16 cellular contexts compared by ENCODE assay signal in genomic region chr4:165464338-165464737, GRCh38.
DNase-seq lines count a peak whose midpoint lies in the region; ATAC-seq and TF ChIP-seq lines count a peak whose summit lies in the region.
"Had no signal": no experiment of that assay in that cellular context is flagged by ENCODE, and none has a peak within 500 bp of the region (broad histone marks: within the 10 kb centered on the region; RNA-seq: fewer than 3 reads in every experiment).

No MANE protein-coding gene starts in this region.

- no peak overlapping the region for H2BK20ac ChIP-seq in IMR-90 (ENCODE audit: low read depth, low read length)

- CTCF ChIA-PET in IMR-90 (lab: Yijun Ruan, JAX), result interaction anchor here (1.1 kb wide), 1 partner anchor 334 kb away, joined by 5 read pairs; no protein-coding TSS in a partner anchor

- H3K18ac ChIP-seq in IMR-90 (ENCODE audit: low read depth, low read length), result no peak overlapping the region

- POLR2A ChIA-PET in IMR-90 (lab: Charles Lee; ENCODE audit: unreplicated experiment), result no interaction called here

- no peak for TF ChIP-seq POLR2A in IMR-90 (IDR thresholded peaks at IDR 0.05; ENCODE audit: low read depth, low read length)

- in situ Hi-C loops in IMR-90 (cut with MboI; ENCODE audit: low sequenced_read_pairs), result loop anchor here (5.0 kb wide), 2 partner anchors 107 to 332 kb away; no protein-coding TSS in a partner anchor

- H2BK120ac ChIP-seq in IMR-90 (ENCODE audit: low read depth, low read length), result no peak overlapping the region

- no peak for TF ChIP-seq RAD21 in IMR-90 (IDR thresholded peaks at IDR 0.05; ENCODE audit: low read length)

- no peak overlapping the region for H3K14ac ChIP-seq in IMR-90 (replicated peaks; ENCODE audit: low read depth, low read length)

- WGBS in IMR-90 (ENCODE audit: extremely low coverage in 2 of 2, insufficient read length in 1 of 2), 2 experiments, result no CpG with 5 or more reads among the region's 7 CpGs
- WGBS in psoas muscle, 3 donors, result 60 to 66% (median 63%) methylated on average over 7 of the region's 7 CpGs

- peak overlapping the region; percentile 37 for H2AK9ac ChIP-seq in IMR-90 (replicated peaks; ENCODE audit: low read depth, low read length, poor library complexity)

- H3K27me3 ChIP-seq in IMR-90 (ENCODE audit: control insufficient read depth, insufficient read depth, low read length) (no peaks in the 10 kb centered on the region), dorsolateral prefrontal cortex (no peaks in the 10 kb centered on the region), psoas muscle (ENCODE audit: insufficient read depth in 3 of 3, low read length in 2 of 3) (no peaks in the 10 kb centered on the region)
- H3K27me3 ChIP-seq: BE2C, esophagus squamous epithelium had no signal

- no peak overlapping the region for H3K27ac ChIP-seq in IMR-90 (ENCODE audit: insufficient read depth, low read length)
- H3K27ac ChIP-seq in dorsolateral prefrontal cortex, result peak overlapping the region in 39 of 59 donors; percentile 4 to 75 (median 53)
- no peak overlapping the region for H3K27ac ChIP-seq in psoas muscle
- H3K27ac ChIP-seq: 22Rv1, esophagus squamous epithelium, spleen had no signal

- no peak overlapping the region for H2BK5ac ChIP-seq in IMR-90 (ENCODE audit: low read depth, low read length, poor library complexity, severe bottlenecking)

- TF ChIP-seq CTCF in IMR-90 (conservative IDR thresholded peaks at IDR 0.05; ENCODE audit: low read depth, low read length) (no peak), dorsolateral prefrontal cortex (IDR thresholded peaks at IDR 0.05 in 54 of 56, conservative IDR thresholded peaks at IDR 0.05 in 2 of 56; ENCODE audit: low read depth in 1 of 56, partially characterized antibody in 56 of 56) (no peak), psoas muscle (IDR thresholded peaks at IDR 0.05) (no peak)

- DNase-seq in DMS 273 (lab: John Stamatoyannopoulos, UW; ENCODE audit: unreplicated experiment) (peak; percentile 54), DMS 273 treated with DMSO at 0.1 percent for 48 hours (lab: John Stamatoyannopoulos, UW) (no peak), IMR-90 (no peak), dorsolateral prefrontal cortex (peak in 1 of 10 donors; percentile 44), psoas muscle (no peak)
- DNase-seq: effector memory CD4-positive, alpha-beta T cell; esophagus squamous epithelium; glutamatergic neuron; spleen had no signal

- H3K9me3 ChIP-seq in IMR-90 (ENCODE audit: control insufficient read depth, insufficient read depth, low read length), result no peaks in the 10 kb centered on the region
- no peaks in the 10 kb centered on the region for H3K9me3 ChIP-seq in psoas muscle
- H3K9me3 ChIP-seq: BE2C, Caco-2, esophagus squamous epithelium, spleen had no signal

- H3K36me3 ChIP-seq in IMR-90 (ENCODE audit: control insufficient read depth, insufficient read depth, low read length) (no peaks in the 10 kb centered on the region), psoas muscle (ENCODE audit: insufficient read depth in 1 of 2, low read depth in 1 of 2) (no peaks in the 10 kb centered on the region)
- H3K36me3 ChIP-seq: BE2C, spleen had no signal

- no TSS peak for BruUV-seq in IMR-90 (replicated peaks; lab: Mats Ljungman, UMichigan)

- no peaks in the 10 kb centered on the region for H3K79me1 ChIP-seq in IMR-90 (ENCODE audit: low read depth in 1 of 2, low read length in 2 of 2)

- H3K4me3 ChIP-seq in IMR-90 (ENCODE audit: insufficient read depth, low read depth, low read length) (no peak overlapping the region), dorsolateral prefrontal cortex (peak overlapping the region in 1 of 59 donors; percentile 0), psoas muscle (no peak overlapping the region)
- H3K4me3 ChIP-seq: esophagus squamous epithelium, spleen had no signal

- no peak overlapping the region for H3K4ac ChIP-seq in IMR-90 (ENCODE audit: low read depth, low read length)

- no peak overlapping the region for H4K91ac ChIP-seq in IMR-90 (ENCODE audit: insufficient read depth, low read depth, low read length)

- H4K5ac ChIP-seq in IMR-90 (ENCODE audit: low read depth, low read length), result no peak overlapping the region

- H2BK15ac ChIP-seq in IMR-90 (ENCODE audit: low read depth, low read length), result no peak overlapping the region

- peak overlapping the region; percentile 23 for H2AFZ ChIP-seq in IMR-90 (replicated peaks; ENCODE audit: low read length, poor library complexity)

- no peak overlapping the region for H3K9ac ChIP-seq in IMR-90 (ENCODE audit: low read depth, low read length)

- H4K20me1 ChIP-seq in IMR-90 (ENCODE audit: insufficient read depth, low read length), result no peaks in the 10 kb centered on the region

- H3K4me1 ChIP-seq in IMR-90 (ENCODE audit: control insufficient read depth, insufficient read depth, low read length) (no peaks in the 10 kb centered on the region; the same call in 1 of the 2 replicates), psoas muscle (no peaks in the 10 kb centered on the region)
- H3K4me1 ChIP-seq: BE2C had no signal

- dilution Hi-C loops in IMR-90 (cut with HindIII; ENCODE audit: low sequenced_read_pairs, unreplicated experiment), result loop anchor here (25.0 kb wide), 1 partner anchor 327 kb away; no protein-coding TSS in a partner anchor

- H2AK5ac ChIP-seq in IMR-90 (ENCODE audit: low read depth, low read length), result no peak overlapping the region

- ATAC-seq in GM18511 (IDR thresholded peaks at IDR 0.05; ENCODE audit: unreplicated experiment), result peak; percentile 6
- no peak for ATAC-seq in IMR-90 (ENCODE audit: low read depth)
- no peak for ATAC-seq in HG03095 (IDR thresholded peaks at IDR 0.05; ENCODE audit: unreplicated experiment)
- no peak for ATAC-seq in GM21576 (IDR thresholded peaks at IDR 0.05; ENCODE audit: unreplicated experiment)
- ATAC-seq in psoas muscle, result no peak
- ATAC-seq: Right ventricle myocardium inferior had no signal

- intact Hi-C loops in IMR-90 (cut with micrococcal nuclease) (loop anchor here (5.0 kb wide), 1 partner anchor 352 kb away; the partner anchor contains the start of gene TMEM192), dorsolateral prefrontal cortex (cut with DNase I) (loop anchor here (1.0 to 10.0 kb wide), 5 partner anchors 107 to 333 kb away; partner anchors contain the start of gene KLHL2 (in 1 of the 2)), psoas muscle (cut with DNase I) (loop anchor here (5.0 to 10.0 kb wide), 2 partner anchors 110 to 332 kb away; no protein-coding TSS in a partner anchor)

- no peak overlapping the region for H3K23ac ChIP-seq in IMR-90 (ENCODE audit: low read depth, low read length)

- no peaks in the 10 kb centered on the region for H3K9me1 ChIP-seq in IMR-90 (ENCODE audit: insufficient read depth, low read length)

- H4K8ac ChIP-seq in IMR-90 (ENCODE audit: low read depth in 2 of 2, low read length in 2 of 2), result no peak overlapping the region

- no peak overlapping the region for H3K4me2 ChIP-seq in IMR-90 (ENCODE audit: low read depth, low read length)

- no peak overlapping the region for H3K56ac ChIP-seq in IMR-90 (ENCODE audit: extremely low read depth, insufficient read depth, low read length)

TF ChIP-seq in IMR-90, 13 proteins besides CTCF, POLR2A, EP300 and RAD21:
- TF ChIP-seq USF2 (IDR thresholded peaks at IDR 0.05; ENCODE audit: low read depth, low read length) (no peak), CHD1 (IDR thresholded peaks at IDR 0.05; ENCODE audit: low read depth, low read length) (no peak), MAFK (IDR thresholded peaks at IDR 0.05; ENCODE audit: low read depth, low read length) (no peak), CEBPB (IDR thresholded peaks at IDR 0.05; ENCODE audit: low read depth, low read length) (no peak), MXI1 (IDR thresholded peaks at IDR 0.05; ENCODE audit: borderline replicate concordance, low read depth, low read length) (no peak), RFX5 (IDR thresholded peaks at IDR 0.05; ENCODE audit: low read depth, low read length) (no peak), SMC3 (IDR thresholded peaks at IDR 0.05; ENCODE audit: low read depth, low read length) (no peak), MAZ (IDR thresholded peaks at IDR 0.05; ENCODE audit: borderline replicate concordance, low read depth, low read length) (no peak), RCOR1 (IDR thresholded peaks at IDR 0.05; ENCODE audit: insufficient replicate concordance, low read length) (no peak), NFE2L2 (IDR thresholded peaks at IDR 0.05; ENCODE audit: low read depth, low read length) (no peak), FOS (IDR thresholded peaks at IDR 0.05; ENCODE audit: low read depth, low read length) (no peak), BHLHE40 (IDR thresholded peaks at IDR 0.05; ENCODE audit: low read depth, low read length) (no peak)
- TF ChIP-seq, protein P1, sequence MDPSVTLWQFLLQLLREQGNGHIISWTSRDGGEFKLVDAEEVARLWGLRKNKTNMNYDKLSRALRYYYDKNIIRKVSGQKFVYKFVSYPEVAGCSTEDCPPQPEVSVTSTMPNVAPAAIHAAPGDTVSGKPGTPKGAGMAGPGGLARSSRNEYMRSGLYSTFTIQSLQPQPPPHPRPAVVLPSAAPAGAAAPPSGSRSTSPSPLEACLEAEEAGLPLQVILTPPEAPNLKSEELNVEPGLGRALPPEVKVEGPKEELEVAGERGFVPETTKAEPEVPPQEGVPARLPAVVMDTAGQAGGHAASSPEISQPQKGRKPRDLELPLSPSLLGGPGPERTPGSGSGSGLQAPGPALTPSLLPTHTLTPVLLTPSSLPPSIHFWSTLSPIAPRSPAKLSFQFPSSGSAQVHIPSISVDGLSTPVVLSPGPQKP (IDR thresholded peaks at IDR 0.05; ENCODE audit: borderline replicate concordance, low read depth, low read length), result no peak

Comparison
In these comparisons a context has a peak if more than half of its experiments do, and no peak if none do; other contexts are left out.
1. H3K27ac ChIP-seq: peak in dorsolateral prefrontal cortex (39 of 59); none in IMR-90 (single experiment) and psoas muscle (single experiment).